5 cellular contexts compared by ENCODE assay signal in the genomic region with DNA sequence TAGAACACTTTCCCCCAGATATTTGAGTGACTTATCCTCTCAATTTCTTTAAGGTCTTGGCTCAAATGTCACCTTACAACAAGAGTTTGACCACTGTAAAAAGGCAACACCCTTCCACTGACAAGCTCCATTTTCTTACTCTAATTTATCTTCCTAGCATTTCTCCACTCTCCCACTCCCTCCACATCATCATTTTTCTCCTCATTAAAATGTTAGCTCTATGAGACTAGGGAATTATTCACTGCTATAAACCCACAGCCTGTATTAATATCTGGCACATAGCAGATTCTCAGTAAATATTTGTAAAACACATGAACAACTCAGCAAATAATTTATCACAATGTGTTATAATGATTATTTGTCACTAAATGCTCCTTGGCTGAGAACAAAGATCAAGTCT.
"Had no signal": no experiment of that assay in that cellular context is flagged by ENCODE, and none has a peak within 500 bp of the region (broad histone marks: within the 10 kb centered on the region; RNA-seq: fewer than 3 reads in every experiment).

No MANE protein-coding gene starts in this region.

- H3K4me3 ChIP-seq: K562 had no signal

- DNase-seq: IMR-90, KBM-7 had no signal

- ATAC-seq: HepG2, K562 had no signal

- H3K27ac ChIP-seq: HL-60 had no signal
